ENCODE assay signal across 8 cellular contexts in genomic region chr11:1694064-1694845, GRCh38. TPM values are rescaled to one million over a fixed set of nuclear protein-coding genes. Genes with fewer than 3 reads are reported as not detected.
DNase-seq lines count a peak whose midpoint lies in the region; ATAC-seq and TF ChIP-seq lines count a peak whose summit lies in the region.

No MANE protein-coding gene starts in this region.

- peak; percentile 45 for ATAC-seq in HG02763 (IDR thresholded peaks at IDR 0.05; ENCODE audit: unreplicated experiment)
- ATAC-seq in left lung, result peak; percentile 99
- ATAC-seq in GM18502 (IDR thresholded peaks at IDR 0.05; ENCODE audit: poor library complexity, unreplicated experiment), result no peak

- peak; percentile 68 for DNase-seq in DMS153 treated with DMSO at 0.1 percent for 48 hours (lab: John Stamatoyannopoulos, UW; ENCODE audit: unreplicated experiment)
- peak; percentile 75 for DNase-seq in NCI-H345 treated with DMSO at 0.1 percent for 48 hours (lab: John Stamatoyannopoulos, UW; ENCODE audit: unreplicated experiment)
- peak; percentile 74 for DNase-seq in activated CD4-positive, alpha-beta T cell treated with anti-CD3 and anti-CD28 coated beads, Interleukin-2, amount 10 ng/mL, durations not matched to agents 7 days and 5 days
- DNase-seq in dedifferentiated amniotic fluid mesenchymal stem cell (ENCODE audit: extremely low spot score), result peak; percentile 53
- DNase-seq in left lung, result peak; percentile 89 to 98
- DNase-seq in stimulated activated CD4-positive, alpha-beta T cell treated with anti-CD3 and anti-CD28 coated beads, Interleukin-1b, Interleukin-23, amount 100 ng/mL, for 24 hours (ENCODE audit: low read depth in 4 of 4, low spot score in 1 of 4), result peak; percentile 71 to 88 (median 74)

- TF ChIP-seq CTCF in left lung (IDR thresholded peaks at IDR 0.05), result peak; percentile 91 to 99

- no peak overlapping the region for H3K27ac ChIP-seq in left lung

- H3K27ac Mint-ChIP-seq in activated CD4-positive, alpha-beta T cell treated with anti-CD3 and anti-CD28 coated beads, Interleukin-2, amount 10 ng/mL, durations not matched to agents 7 days and 5 days, result no peak overlapping the region

- no peaks in the 10 kb centered on the region for H3K36me3 Mint-ChIP-seq in activated CD4-positive, alpha-beta T cell treated with anti-CD3 and anti-CD28 coated beads, Interleukin-2, amount 10 ng/mL, durations not matched to agents 7 days and 5 days (ENCODE audit: low read depth)

- peaks cover 17% of the 10 kb centered on the region for H3K27me3 Mint-ChIP-seq in activated CD4-positive, alpha-beta T cell treated with anti-CD3 and anti-CD28 coated beads, Interleukin-2, amount 10 ng/mL, durations not matched to agents 7 days and 5 days

- H3K9me3 Mint-ChIP-seq in activated CD4-positive, alpha-beta T cell treated with anti-CD3 and anti-CD28 coated beads, Interleukin-2, amount 10 ng/mL, durations not matched to agents 7 days and 5 days, result peaks cover 4% of the 10 kb centered on the region

- peaks cover 0 to 28% of the 10 kb centered on the region in 2 donors for H3K27me3 ChIP-seq in left lung

- CTCF ChIA-PET in activated CD4-positive, alpha-beta T cell treated with anti-CD3 and anti-CD28 coated beads, Interleukin-2, amount 10 ng/mL, durations not matched to agents 7 days and 5 days (lab: Charles Lee), result interaction anchor here (0.7 to 5.6 kb wide), 54 partner anchors 13 to 500 kb away, joined by 3 to 139 read pairs (median 4); partner anchors contain the start of genes H19 and SYT8

- H3K4me1 Mint-ChIP-seq in activated CD4-positive, alpha-beta T cell treated with anti-CD3 and anti-CD28 coated beads, Interleukin-2, amount 10 ng/mL, durations not matched to agents 7 days and 5 days, result peaks cover 4% of the 10 kb centered on the region

- intact Hi-C loops in left lung (cut with DNase I), result loop anchor here in 1 of 2 donors (5.0 kb wide), 2 partner anchors 138 to 458 kb away; partner anchors contain the start of gene SYT8

- H3K36me3 ChIP-seq in left lung, result no peaks in the 10 kb centered on the region

- H3K4me1 ChIP-seq in left lung, result peaks cover 5 to 14% of the 10 kb centered on the region in 2 donors

- no peak overlapping the region for H3K4me3 Mint-ChIP-seq in activated CD4-positive, alpha-beta T cell treated with anti-CD3 and anti-CD28 coated beads, Interleukin-2, amount 10 ng/mL, durations not matched to agents 7 days and 5 days

- no peaks in the 10 kb centered on the region for H3K9me3 ChIP-seq in left lung

- H3K4me3 ChIP-seq in left lung, result peak overlapping the region in 1 of 2 donors; percentile 20

- POLR2A ChIA-PET in activated CD4-positive, alpha-beta T cell treated with anti-CD3 and anti-CD28 coated beads, Interleukin-2, amount 10 ng/mL, durations not matched to agents 7 days and 5 days (lab: Charles Lee), result no interaction called here

RNA-seq across cellular contexts. Expression of gene KRTAP5-6, which starts 2.7 kb away (rescaled TPM):
- not detected for total RNA-seq in activated CD4-positive, alpha-beta T cell treated with anti-CD3 and anti-CD28 coated beads, Interleukin-2, amount 10 ng/mL, durations not matched to agents 7 days and 5 days
- not detected for total RNA-seq in left lung

RNA-seq across cellular contexts. Expression of gene IFITM10, which starts 56.1 kb away (rescaled TPM):
- 1 to 10 TPM in 1 of 2 experiments, under 1 TPM in 1; 0.96 to 1.3 TPM for total RNA-seq in activated CD4-positive, alpha-beta T cell treated with anti-CD3 and anti-CD28 coated beads, Interleukin-2, amount 10 ng/mL, durations not matched to agents 7 days and 5 days
- 10 to 100 TPM in 1 of 2 donors, 1 to 10 TPM in 1; 3.4 to 16.5 TPM for total RNA-seq in left lung
